Comparison of ENCODE assay signal across 10 cellular contexts in genomic region chr16:26569793-26570192, GRCh38.
DNase-seq lines count a peak whose midpoint lies in the region; ATAC-seq and TF ChIP-seq lines count a peak whose summit lies in the region.
"Had no signal": no experiment of that assay in that cellular context is flagged by ENCODE, and none has a peak within 500 bp of the region (broad histone marks: within the 10 kb centered on the region; RNA-seq: fewer than 3 reads in every experiment).

No MANE protein-coding gene starts in this region.

- H3K9me2 ChIP-seq in SK-N-SH (no peaks in the 10 kb centered on the region), MM.1S (replicated peaks; ENCODE audit: insufficient read depth, low read length) (no peaks in the 10 kb centered on the region)

- no peak overlapping the region for H3K4me3 Mint-ChIP-seq in activated T-helper 1 cell treated with anti-CD3 and anti-CD28 coated beads, Interleukin-12 subunit alpha, Interleukin-12 subunit beta, Interleukin-2, Interleukin-4 antibody, amounts not matched to agents 30 ng/mL and 10 ng/mL and 1 ng/mL, durations not matched to agents 14 hours and 24 hours and 36 hours
- no peak overlapping the region for H3K4me3 Mint-ChIP-seq in osteocyte (ENCODE audit: unreplicated experiment)
- H3K4me3 Mint-ChIP-seq in natural killer cell treated with Interleukin-12 subunit alpha and Interleukin-12 subunit beta and Interleukin-15 and Interleukin-18, amount 100 ng/mL, for 72 hours, result no peak overlapping the region
- H3K4me3 Mint-ChIP-seq: naive thymus-derived CD8-positive, alpha-beta T cell had no signal

- H2AFZ ChIP-seq in SK-N-SH (ENCODE audit: low read depth) (no peak overlapping the region), MM.1S (ENCODE audit: low read length) (no peak overlapping the region)

- no peak overlapping the region for H3K27ac Mint-ChIP-seq in activated T-helper 1 cell treated with anti-CD3 and anti-CD28 coated beads, Interleukin-12 subunit alpha, Interleukin-12 subunit beta, Interleukin-2, Interleukin-4 antibody, amounts not matched to agents 30 ng/mL and 10 ng/mL and 1 ng/mL, durations not matched to agents 14 hours and 24 hours and 36 hours
- no peak overlapping the region for H3K27ac Mint-ChIP-seq in osteocyte (ENCODE audit: unreplicated experiment)
- no peak overlapping the region for H3K27ac Mint-ChIP-seq in natural killer cell treated with Interleukin-12 subunit alpha and Interleukin-12 subunit beta and Interleukin-15 and Interleukin-18, amount 100 ng/mL, for 72 hours
- H3K27ac Mint-ChIP-seq: naive thymus-derived CD8-positive, alpha-beta T cell had no signal

- H3F3A ChIP-seq in SK-N-SH (replicated peaks; ENCODE audit: insufficient read depth) (no peaks in the 10 kb centered on the region), MM.1S (ENCODE audit: insufficient read depth, low read length) (no peaks in the 10 kb centered on the region)

- no peaks in the 10 kb centered on the region for H3K79me2 ChIP-seq in SK-N-SH (ENCODE audit: insufficient read depth)
- H3K79me2 ChIP-seq in MM.1S (ENCODE audit: low read length), result no peaks in the 10 kb centered on the region

- H3K4me2 ChIP-seq in SK-N-SH, result no peak overlapping the region
- no peak overlapping the region for H3K4me2 ChIP-seq in MM.1S (ENCODE audit: low read depth, low read length)

- TF ChIP-seq CTCF in SK-N-SH (IDR thresholded peaks at IDR 0.05) (no peak), MM.1S (IDR thresholded peaks at IDR 0.05; ENCODE audit: low read length) (peak; percentile 54), osteocyte (IDR thresholded peaks at IDR 0.05) (peak; percentile 8)

- H3K36me3 Mint-ChIP-seq in activated T-helper 1 cell treated with anti-CD3 and anti-CD28 coated beads, Interleukin-12 subunit alpha, Interleukin-12 subunit beta, Interleukin-2, Interleukin-4 antibody, amounts not matched to agents 30 ng/mL and 10 ng/mL and 1 ng/mL, durations not matched to agents 14 hours and 24 hours and 36 hours (ENCODE audit: low read depth), result no peaks in the 10 kb centered on the region
- no peaks in the 10 kb centered on the region for H3K36me3 Mint-ChIP-seq in osteocyte (ENCODE audit: unreplicated experiment)
- no peaks in the 10 kb centered on the region for H3K36me3 Mint-ChIP-seq in natural killer cell treated with Interleukin-12 subunit alpha and Interleukin-12 subunit beta and Interleukin-15 and Interleukin-18, amount 100 ng/mL, for 72 hours
- H3K36me3 Mint-ChIP-seq: naive thymus-derived CD8-positive, alpha-beta T cell had no signal

- DNase-seq in SK-N-SH, result no peak
- peak; percentile 43 for DNase-seq in MM.1S
- peak; percentile 7 for DNase-seq in activated T-helper 1 cell treated with anti-CD3 and anti-CD28 coated beads, Interleukin-12 subunit alpha, Interleukin-12 subunit beta, Interleukin-2, Interleukin-4 antibody, amounts not matched to agents 30 ng/mL and 10 ng/mL and 1 ng/mL, durations not matched to agents 14 hours and 24 hours and 36 hours (ENCODE audit: low spot score)
- DNase-seq in osteocyte (ENCODE audit: extremely low spot score, unreplicated experiment), result no peak
- no peak for DNase-seq in GDM1 (lab: John Stamatoyannopoulos, UW)
- no peak for DNase-seq in natural killer cell treated with Interleukin-12 subunit alpha and Interleukin-12 subunit beta and Interleukin-15 and Interleukin-18, amount 100 ng/mL, for 72 hours (ENCODE audit: low spot score)
- DNase-seq: MV-4-11 had no signal

- H3K9ac ChIP-seq in SK-N-SH (no peak overlapping the region), MM.1S (ENCODE audit: low read length) (no peak overlapping the region)

- POLR2A ChIA-PET in SK-N-SH (lab: Yijun Ruan, JAX), result no interaction called here

- H3K4me1 Mint-ChIP-seq in activated T-helper 1 cell treated with anti-CD3 and anti-CD28 coated beads, Interleukin-12 subunit alpha, Interleukin-12 subunit beta, Interleukin-2, Interleukin-4 antibody, amounts not matched to agents 30 ng/mL and 10 ng/mL and 1 ng/mL, durations not matched to agents 14 hours and 24 hours and 36 hours (ENCODE audit: low read depth), result peaks cover 17% of the 10 kb centered on the region
- H3K4me1 Mint-ChIP-seq in osteocyte (ENCODE audit: unreplicated experiment), result no peaks in the 10 kb centered on the region
- H3K4me1 Mint-ChIP-seq in natural killer cell treated with Interleukin-12 subunit alpha and Interleukin-12 subunit beta and Interleukin-15 and Interleukin-18, amount 100 ng/mL, for 72 hours (ENCODE audit: low read depth in 2 of 2), result no peaks in the 10 kb centered on the region
- H3K4me1 Mint-ChIP-seq: naive thymus-derived CD8-positive, alpha-beta T cell had no signal

- H3K27ac ChIP-seq in SK-N-SH (ENCODE audit: low read depth in 2 of 2, low read length in 1 of 2) (no peak overlapping the region), MM.1S (ENCODE audit: low read length) (no peak overlapping the region)

- ATAC-seq in SK-N-SH treated with all-trans-retinoic acid at 6 μM for 48 hours (no peak), esophagus mucosa (no peak)
- no peak for ATAC-seq in natural killer cell treated with Interleukin-12 subunit alpha and Interleukin-12 subunit beta and Interleukin-15 and Interleukin-18, amount 100 ng/mL, for 72 hours
- ATAC-seq: naive thymus-derived CD8-positive, alpha-beta T cell had no signal

- H3K9me3 ChIP-seq in SK-N-SH (no peaks in the 10 kb centered on the region), MM.1S (replicated peaks; ENCODE audit: insufficient read depth, low read length) (no peaks in the 10 kb centered on the region)

- no peak overlapping the region for H3K4me3 ChIP-seq in SK-N-SH (ENCODE audit: low read depth in 2 of 2, low read length in 1 of 2)
- no peak overlapping the region for H3K4me3 ChIP-seq in MM.1S (ENCODE audit: low read length)

- H4K20me1 ChIP-seq in SK-N-SH (ENCODE audit: insufficient read depth), result no peaks in the 10 kb centered on the region
- H4K20me1 ChIP-seq in MM.1S (ENCODE audit: insufficient read depth, low read length), result no peaks in the 10 kb centered on the region

- H3K27me3 ChIP-seq in SK-N-SH (ENCODE audit: insufficient read depth), result no peaks in the 10 kb centered on the region
- H3K27me3 ChIP-seq in MM.1S (replicated peaks; ENCODE audit: insufficient read depth, low read length), result no peaks in the 10 kb centered on the region

- peaks cover 6% of the 10 kb centered on the region for H3K9me3 Mint-ChIP-seq in activated T-helper 1 cell treated with anti-CD3 and anti-CD28 coated beads, Interleukin-12 subunit alpha, Interleukin-12 subunit beta, Interleukin-2, Interleukin-4 antibody, amounts not matched to agents 30 ng/mL and 10 ng/mL and 1 ng/mL, durations not matched to agents 14 hours and 24 hours and 36 hours
- H3K9me3 Mint-ChIP-seq in osteocyte (ENCODE audit: unreplicated experiment), result no peaks in the 10 kb centered on the region
- no peaks in the 10 kb centered on the region for H3K9me3 Mint-ChIP-seq in natural killer cell treated with Interleukin-12 subunit alpha and Interleukin-12 subunit beta and Interleukin-15 and Interleukin-18, amount 100 ng/mL, for 72 hours
- H3K9me3 Mint-ChIP-seq: naive thymus-derived CD8-positive, alpha-beta T cell had no signal

- H3K27me3 Mint-ChIP-seq in activated T-helper 1 cell treated with anti-CD3 and anti-CD28 coated beads, Interleukin-12 subunit alpha, Interleukin-12 subunit beta, Interleukin-2, Interleukin-4 antibody, amounts not matched to agents 30 ng/mL and 10 ng/mL and 1 ng/mL, durations not matched to agents 14 hours and 24 hours and 36 hours (ENCODE audit: insufficient read depth), result peaks cover 7% of the 10 kb centered on the region
- H3K27me3 Mint-ChIP-seq in osteocyte (ENCODE audit: unreplicated experiment), result no peaks in the 10 kb centered on the region
- peaks cover 11 to 17% of the 10 kb centered on the region in 2 donors for H3K27me3 Mint-ChIP-seq in natural killer cell treated with Interleukin-12 subunit alpha and Interleukin-12 subunit beta and Interleukin-15 and Interleukin-18, amount 100 ng/mL, for 72 hours

- peak; percentile 22; the same call in 1 of the 2 replicates for TF ChIP-seq RAD21 in SK-N-SH (IDR thresholded peaks at IDR 0.05; ENCODE audit: low read length)

- intact Hi-C loops in activated T-helper 1 cell treated with anti-CD3 and anti-CD28 coated beads, Interleukin-12 subunit alpha, Interleukin-12 subunit beta, Interleukin-2, Interleukin-4 antibody, amounts not matched to agents 30 ng/mL and 10 ng/mL and 1 ng/mL, durations not matched to agents 14 hours and 24 hours and 36 hours (cut with micrococcal nuclease), result loop anchor here (10.0 kb wide), 1 partner anchor 725 kb away; no protein-coding TSS in a partner anchor

- H3K36me3 ChIP-seq in SK-N-SH (replicated peaks in 1 of 2; ENCODE audit: control insufficient read depth in 1 of 2, insufficient read depth in 2 of 2, low read length in 1 of 2) (no peaks in the 10 kb centered on the region), MM.1S (replicated peaks; ENCODE audit: insufficient read depth, low read length) (no peaks in the 10 kb centered on the region)

- TF ChIP-seq EP300 in SK-N-SH (IDR thresholded peaks at IDR 0.05; ENCODE audit: borderline replicate concordance in 1 of 2, low read depth in 1 of 2, low read length in 1 of 2), result no peak

- H3K4me1 ChIP-seq in SK-N-SH (ENCODE audit: control insufficient read depth in 1 of 2, insufficient read depth in 2 of 2, low read depth in 1 of 2, low read length in 1 of 2), result no peaks in the 10 kb centered on the region
- no peaks in the 10 kb centered on the region for H3K4me1 ChIP-seq in MM.1S (ENCODE audit: low read length)

- CTCF ChIA-PET in SK-N-SH (lab: Yijun Ruan, JAX), result interaction anchor here (0.8 to 1.3 kb wide), 5 partner anchors 8 to 732 kb away, joined by 3 to 4 read pairs (median 3); no protein-coding TSS in a partner anchor

TF ChIP-seq in SK-N-SH, 30 proteins besides CTCF, POLR2A, EP300 and RAD21:
- TF ChIP-seq RCOR1 (IDR thresholded peaks at IDR 0.05; ENCODE audit: low read length), result no peak
- TF ChIP-seq, protein P1, sequence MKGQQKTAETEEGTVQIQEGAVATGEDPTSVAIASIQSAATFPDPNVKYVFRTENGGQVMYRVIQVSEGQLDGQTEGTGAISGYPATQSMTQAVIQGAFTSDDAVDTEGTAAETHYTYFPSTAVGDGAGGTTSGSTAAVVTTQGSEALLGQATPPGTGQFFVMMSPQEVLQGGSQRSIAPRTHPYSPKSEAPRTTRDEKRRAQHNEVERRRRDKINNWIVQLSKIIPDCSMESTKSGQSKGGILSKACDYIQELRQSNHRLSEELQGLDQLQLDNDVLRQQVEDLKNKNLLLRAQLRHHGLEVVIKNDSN (IDR thresholded peaks at IDR 0.05; ENCODE audit: borderline replicate concordance, low read depth), result no peak

TF ChIP-seq in SK-N-SH treated with all-trans-retinoic acid at 6 μM for 48 hours, 23 proteins besides CTCF, POLR2A, EP300 and RAD21 (continues in another document):
- TF ChIP-seq TOX (CRISPR knock-in tag; IDR thresholded peaks at IDR 0.05; ENCODE audit: borderline replicate concordance) (no peak), GLIS3 (CRISPR knock-in tag; IDR thresholded peaks at IDR 0.05) (no peak), ESRRG (CRISPR knock-in tag; IDR thresholded peaks at IDR 0.05) (no peak), PPARA (CRISPR knock-in tag; IDR thresholded peaks at IDR 0.05; ENCODE audit: borderline replicate concordance) (no peak)

Comparison
In these comparisons a context has a peak if more than half of its experiments do, and no peak if none do; other contexts are left out.
1. DNase-seq: peak in MM.1S (single experiment) and activated T-helper 1 cell treated with anti-CD3 and anti-CD28 coated beads, Interleukin-12 subunit alpha, Interleukin-12 subunit beta, Interleukin-2, Interleukin-4 antibody, amounts not matched to agents 30 ng/mL and 10 ng/mL and 1 ng/mL, durations not matched to agents 14 hours and 24 hours and 36 hours (single experiment); none in SK-N-SH (single experiment), osteocyte (single experiment), GDM1 (single experiment) and natural killer cell treated with Interleukin-12 subunit alpha and Interleukin-12 subunit beta and Interleukin-15 and Interleukin-18, amount 100 ng/mL, for 72 hours (single experiment).